Comparison of ENCODE assay signal across 11 cellular contexts in the genomic region with DNA sequence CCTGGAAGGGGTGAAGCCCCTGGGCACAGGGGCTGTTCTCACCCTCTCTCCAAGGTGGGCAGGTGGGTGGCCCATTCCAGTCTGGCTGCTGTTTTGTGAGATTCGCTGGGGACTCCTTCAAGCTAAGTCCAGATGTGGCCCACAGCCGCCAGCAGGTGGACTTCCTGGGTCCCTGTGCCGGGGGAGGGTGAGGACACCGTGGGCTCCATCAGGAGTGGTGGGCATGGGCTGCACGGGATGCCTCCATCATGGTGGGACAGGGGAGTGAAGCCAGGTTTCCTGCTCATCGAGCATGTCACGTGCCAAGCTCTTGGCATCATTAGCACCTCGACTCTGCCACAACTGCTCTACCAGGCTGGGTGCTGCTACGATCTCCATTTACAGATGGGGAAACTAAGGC. TPM values are rescaled to one million over a fixed set of nuclear protein-coding genes. Genes with fewer than 3 reads are reported as not detected.
DNase-seq lines count a peak whose midpoint lies in the region; ATAC-seq, FAIRE-seq and TF ChIP-seq lines count a peak whose summit lies in the region.
"Had no signal": no experiment of that assay in that cellular context is flagged by ENCODE, and none has a peak within 500 bp of the region (broad histone marks: within the 10 kb centered on the region; RNA-seq: fewer than 3 reads in every experiment).

No MANE protein-coding gene starts in this region.

- H3K27ac Mint-ChIP-seq in T-helper 2 cell treated with Interferon-gamma antibody and Interleukin-4, amounts not matched to agents 5 μg/mL and 100 μg/mL, for 36 hours = no peak overlapping the region
- no peak overlapping the region for H3K27ac Mint-ChIP-seq in activated naive CD8-positive, alpha-beta T cell
- no peak overlapping the region for H3K27ac Mint-ChIP-seq in stimulated activated naive CD8-positive, alpha-beta T cell treated with anti-CD3 and anti-CD28 coated beads, Interleukin-15, amount 100 ng/mL, for 72 hours

- no peak for ATAC-seq in stimulated activated naive CD8-positive, alpha-beta T cell treated with anti-CD3 and anti-CD28 coated beads, Interleukin-15, amount 100 ng/mL, for 72 hours
- ATAC-seq in HG02610 (IDR thresholded peaks at IDR 0.05; ENCODE audit: unreplicated experiment) (no peak), HG03571 (IDR thresholded peaks at IDR 0.05; ENCODE audit: unreplicated experiment) (no peak)

- intact Hi-C loops in spleen (cut with DNase I; ENCODE audit: low total_unique reads) = no loop called here

- H3K4me3 ChIP-seq in keratinocyte (ENCODE audit: control insufficient read depth in 2 of 3, extremely low read depth in 1 of 3, insufficient read depth in 2 of 3, low read depth in 1 of 3, low read length in 3 of 3) (peak overlapping the region in 2 of 3 experiments; percentile 75 to 85), spleen (no peak overlapping the region)

- dilution Hi-C loops in keratinocyte (cut with MboI; ENCODE audit: extremely low pct_ligation_motif_present, low sequenced_read_pairs) = no loop called here

- peak overlapping the region; percentile 13 for H3K4me3 Mint-ChIP-seq in T-helper 2 cell treated with Interferon-gamma antibody and Interleukin-4, amounts not matched to agents 5 μg/mL and 100 μg/mL, for 36 hours
- H3K4me3 Mint-ChIP-seq in activated naive CD8-positive, alpha-beta T cell = peak overlapping the region; percentile 83
- peak overlapping the region; percentile 77 to 80 for H3K4me3 Mint-ChIP-seq in stimulated activated naive CD8-positive, alpha-beta T cell treated with anti-CD3 and anti-CD28 coated beads, Interleukin-15, amount 100 ng/mL, for 72 hours

- DNase-seq in T-helper 2 cell treated with Interferon-gamma antibody and Interleukin-4, amounts not matched to agents 5 μg/mL and 100 μg/mL, for 36 hours (ENCODE audit: low spot score) = no peak
- DNase-seq in T-helper 2 cell (no peak), keratinocyte (ENCODE audit: low read depth, low spot score) (no peak), spleen (no peak)
- DNase-seq in stimulated activated naive CD8-positive, alpha-beta T cell treated with anti-CD3 and anti-CD28 coated beads, Interleukin-15, amount 100 ng/mL, for 72 hours = no peak

- peaks cover 3% of the 10 kb centered on the region for H3K36me3 Mint-ChIP-seq in T-helper 2 cell treated with Interferon-gamma antibody and Interleukin-4, amounts not matched to agents 5 μg/mL and 100 μg/mL, for 36 hours (ENCODE audit: low read depth)
- no peaks in the 10 kb centered on the region for H3K36me3 Mint-ChIP-seq in activated naive CD8-positive, alpha-beta T cell

- TF ChIP-seq CTCF in keratinocyte (optimal IDR thresholded peaks at IDR 0.05 in 1 of 3, IDR thresholded peaks at IDR 0.05 in 1 of 3, conservative IDR thresholded peaks at IDR 0.05 in 1 of 3; ENCODE audit: extremely low read depth in 1 of 3, insufficient read depth in 2 of 3, low read length in 3 of 3) = peak in 1 of 3 experiments; percentile 4
- TF ChIP-seq CTCF in spleen (IDR thresholded peaks at IDR 0.05 in 8 of 11, conservative IDR thresholded peaks at IDR 0.05 in 3 of 11) = no peak

- peaks cover 32% of the 10 kb centered on the region for H3K27me3 Mint-ChIP-seq in T-helper 2 cell treated with Interferon-gamma antibody and Interleukin-4, amounts not matched to agents 5 μg/mL and 100 μg/mL, for 36 hours (ENCODE audit: low read depth)
- no peaks in the 10 kb centered on the region for H3K27me3 Mint-ChIP-seq in activated naive CD8-positive, alpha-beta T cell
- peaks cover 51% of the 10 kb centered on the region for H3K27me3 Mint-ChIP-seq in stimulated activated naive CD8-positive, alpha-beta T cell treated with anti-CD3 and anti-CD28 coated beads, Interleukin-15, amount 100 ng/mL, for 72 hours

- no peaks in the 10 kb centered on the region for H3K9me3 Mint-ChIP-seq in T-helper 2 cell treated with Interferon-gamma antibody and Interleukin-4, amounts not matched to agents 5 μg/mL and 100 μg/mL, for 36 hours
- H3K9me3 Mint-ChIP-seq in activated naive CD8-positive, alpha-beta T cell (ENCODE audit: low read depth) = no peaks in the 10 kb centered on the region
- H3K9me3 Mint-ChIP-seq in stimulated activated naive CD8-positive, alpha-beta T cell treated with anti-CD3 and anti-CD28 coated beads, Interleukin-15, amount 100 ng/mL, for 72 hours = no peaks in the 10 kb centered on the region

- H3K36me3 ChIP-seq in keratinocyte (ENCODE audit: control insufficient read depth in 2 of 2, extremely low read depth in 1 of 2, insufficient read depth in 2 of 2, low read length in 2 of 2) (peaks cover 10 to 11% of the 10 kb centered on the region in 2 experiments), spleen (no peaks in the 10 kb centered on the region)

- peak overlapping the region; percentile 75 for H3K4me2 ChIP-seq in keratinocyte (ENCODE audit: control insufficient read depth, extremely low read depth, insufficient read depth, low read depth, low read length)

- no peak for TF ChIP-seq POLR2A in spleen (IDR thresholded peaks at IDR 0.05)

- peaks cover 52% of the 10 kb centered on the region for H3K79me2 ChIP-seq in keratinocyte (ENCODE audit: control insufficient read depth, insufficient read depth, low read length)

- no peak for FAIRE-seq in keratinocyte (lab: Jason Lieb, UNC)
- FAIRE-seq: A204.1, frontal cortex, H54 had no signal

- H3K27me3 ChIP-seq in keratinocyte (ENCODE audit: control insufficient read depth, extremely low read depth, insufficient read depth, low read length) (no peaks in the 10 kb centered on the region), spleen (replicated peaks in 1 of 7) (peaks cover 0 to 51% (median 22%) of the 10 kb centered on the region in 7 donors)

- H2AFZ ChIP-seq in keratinocyte (ENCODE audit: control insufficient read depth, low read length) = no peak overlapping the region

- H3K4me1 Mint-ChIP-seq in T-helper 2 cell treated with Interferon-gamma antibody and Interleukin-4, amounts not matched to agents 5 μg/mL and 100 μg/mL, for 36 hours (ENCODE audit: low read depth) = no peaks in the 10 kb centered on the region
- H3K4me1 Mint-ChIP-seq in activated naive CD8-positive, alpha-beta T cell (ENCODE audit: low read depth) = peaks cover 6% of the 10 kb centered on the region
- peaks cover 10% of the 10 kb centered on the region for H3K4me1 Mint-ChIP-seq in stimulated activated naive CD8-positive, alpha-beta T cell treated with anti-CD3 and anti-CD28 coated beads, Interleukin-15, amount 100 ng/mL, for 72 hours

- no peak overlapping the region for H3K9ac ChIP-seq in keratinocyte (ENCODE audit: control insufficient read depth, extremely low read depth, insufficient read depth, low read length)

- peaks cover 13% of the 10 kb centered on the region for H4K20me1 ChIP-seq in keratinocyte (ENCODE audit: control insufficient read depth, extremely low read depth, insufficient read depth, low read length)

- H3K4me1 ChIP-seq in keratinocyte (ENCODE audit: control insufficient read depth, extremely low read depth, insufficient read depth, low read length) = peaks cover 11% of the 10 kb centered on the region
- peaks cover 0 to 19% (median 14%) of the 10 kb centered on the region in 6 donors for H3K4me1 ChIP-seq in spleen

- H3K9me1 ChIP-seq in keratinocyte (ENCODE audit: control insufficient read depth, extremely low read depth, insufficient read depth, low read length) = no peaks in the 10 kb centered on the region

- no peaks in the 10 kb centered on the region for H3K9me3 ChIP-seq in keratinocyte (ENCODE audit: control insufficient read depth, low read depth, low read length)
- no peaks in the 10 kb centered on the region for H3K9me3 ChIP-seq in spleen

- WGBS in spleen, 5 donors = 87 to 96% (median 94%) methylated on average over 7 to 9 of the region's 9 CpGs

- H3K27ac ChIP-seq in keratinocyte (ENCODE audit: control insufficient read depth, insufficient read depth, low read length) = no peak overlapping the region
- H3K27ac ChIP-seq in spleen = no peak overlapping the region

RNA-seq across cellular contexts. Expression of gene NCS1, which starts 1.8 kb away (rescaled TPM):
- polyA plus RNA-seq in keratinocyte (49.1 to 67.4 TPM (median 61.6 TPM) in 3 replicates), spleen (1 to 10 TPM in 2 of 3 donors, under 1 TPM in 1; 0.50 to 1.6 (median 1.3) TPM)
- 7.2 TPM for polyA plus RNA-seq in keratinocyte (2011; ENCODE audit: low read depth)
- polyA plus RNA-seq in keratinocyte (2011; cell fraction: cytosol; rRNA removed) = 52.4 and 71.2 TPM in 2 replicates
- polyA plus RNA-seq in keratinocyte (2011; cell fraction: nucleus; rRNA removed) = 35.4 and 37.0 TPM in 2 replicates
- polyA plus RNA-seq in keratinocyte (2012; ENCODE audit: low replicate concordance) = 26.6 and 49.7 TPM in 2 replicates
- polyA minus RNA-seq in keratinocyte = 45.3 to 74.1 TPM (median 69.9 TPM) in 3 replicates
- polyA minus RNA-seq in keratinocyte (2011; cell fraction: cytosol; rRNA and poly(A)+ RNA removed) = 94.6 TPM
- polyA minus RNA-seq in keratinocyte (2011; cell fraction: nucleus; rRNA and poly(A)+ RNA removed) = 22.4 and 28.3 TPM in 2 replicates
- 1 to 10 TPM in 4 of 7 donors, under 1 TPM in 3; 0.46 to 2.5 (median 1.2) TPM for total RNA-seq in spleen

Comparison
In these comparisons a context has a peak if more than half of its experiments do, and no peak if none do; other contexts are left out.
1. H3K4me3 Mint-ChIP-seq: peak in every context shown above with its lines; median percentile 83 in activated naive CD8-positive, alpha-beta T cell; 78 in stimulated activated naive CD8-positive, alpha-beta T cell treated with anti-CD3 and anti-CD28 coated beads, Interleukin-15, amount 100 ng/mL, for 72 hours; 13 in T-helper 2 cell treated with Interferon-gamma antibody and Interleukin-4, amounts not matched to agents 5 μg/mL and 100 μg/mL, for 36 hours.
2. H3K4me3 ChIP-seq: peak in keratinocyte (2 of 3); none in spleen (0 of 8).